ENCODE assay signal across 1 cellular context in the genomic region with DNA sequence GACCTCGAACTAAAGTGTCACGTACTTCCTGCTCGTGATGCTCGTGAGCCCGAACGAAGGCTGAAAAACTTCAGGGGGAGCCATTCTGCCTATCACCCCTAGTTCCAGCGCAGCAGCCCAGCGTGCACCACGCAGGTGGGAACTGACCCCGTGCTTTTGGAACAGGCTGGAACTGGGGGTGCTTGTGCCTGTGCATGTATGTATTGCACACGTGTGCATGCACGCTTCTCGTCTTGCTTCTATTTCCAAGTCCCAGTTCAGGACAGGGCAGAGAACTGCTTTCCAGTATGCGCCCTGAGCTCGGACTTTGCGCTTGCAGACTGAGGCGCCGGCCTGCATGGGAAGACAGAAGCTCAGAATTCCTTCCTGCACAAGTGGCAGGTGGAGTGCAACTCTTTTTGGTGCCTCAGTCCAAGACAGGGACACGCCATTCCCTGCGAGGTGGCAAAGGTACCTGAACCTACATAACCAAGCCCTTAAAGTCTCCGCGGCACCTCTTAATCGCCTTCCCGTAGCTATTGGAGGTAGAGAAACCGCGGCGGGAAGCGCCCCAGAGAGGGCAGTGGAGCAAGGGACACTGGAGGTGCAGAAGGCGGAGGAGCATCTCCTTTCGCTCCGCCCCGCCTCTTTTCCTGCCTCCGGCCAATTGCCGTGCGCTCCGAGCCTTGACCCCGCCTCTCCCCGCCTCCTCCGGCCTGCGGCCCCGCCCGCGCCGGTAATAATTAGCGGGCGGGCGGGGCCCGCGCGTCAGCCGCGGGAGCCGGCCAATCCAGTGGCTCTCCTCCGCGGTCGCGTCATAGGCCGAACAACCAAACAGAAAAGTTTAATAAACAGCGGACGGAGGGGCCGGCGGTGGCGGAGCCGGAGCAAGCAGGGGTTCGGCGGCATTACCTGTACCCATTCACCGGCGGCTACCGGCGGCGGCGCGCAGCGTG.
TF ChIP-seq lines count a peak whose summit lies in the region.

A gene (plus strand): TSS at position 826 of the 935 bp plus-strand sequence. CDS start 60,669 bp downstream, outside the sequence.

TF ChIP-seq in SK-N-SH, 30 proteins besides CTCF, POLR2A, EP300 and RAD21 (continued from another document):
- TF ChIP-seq, protein P1, sequence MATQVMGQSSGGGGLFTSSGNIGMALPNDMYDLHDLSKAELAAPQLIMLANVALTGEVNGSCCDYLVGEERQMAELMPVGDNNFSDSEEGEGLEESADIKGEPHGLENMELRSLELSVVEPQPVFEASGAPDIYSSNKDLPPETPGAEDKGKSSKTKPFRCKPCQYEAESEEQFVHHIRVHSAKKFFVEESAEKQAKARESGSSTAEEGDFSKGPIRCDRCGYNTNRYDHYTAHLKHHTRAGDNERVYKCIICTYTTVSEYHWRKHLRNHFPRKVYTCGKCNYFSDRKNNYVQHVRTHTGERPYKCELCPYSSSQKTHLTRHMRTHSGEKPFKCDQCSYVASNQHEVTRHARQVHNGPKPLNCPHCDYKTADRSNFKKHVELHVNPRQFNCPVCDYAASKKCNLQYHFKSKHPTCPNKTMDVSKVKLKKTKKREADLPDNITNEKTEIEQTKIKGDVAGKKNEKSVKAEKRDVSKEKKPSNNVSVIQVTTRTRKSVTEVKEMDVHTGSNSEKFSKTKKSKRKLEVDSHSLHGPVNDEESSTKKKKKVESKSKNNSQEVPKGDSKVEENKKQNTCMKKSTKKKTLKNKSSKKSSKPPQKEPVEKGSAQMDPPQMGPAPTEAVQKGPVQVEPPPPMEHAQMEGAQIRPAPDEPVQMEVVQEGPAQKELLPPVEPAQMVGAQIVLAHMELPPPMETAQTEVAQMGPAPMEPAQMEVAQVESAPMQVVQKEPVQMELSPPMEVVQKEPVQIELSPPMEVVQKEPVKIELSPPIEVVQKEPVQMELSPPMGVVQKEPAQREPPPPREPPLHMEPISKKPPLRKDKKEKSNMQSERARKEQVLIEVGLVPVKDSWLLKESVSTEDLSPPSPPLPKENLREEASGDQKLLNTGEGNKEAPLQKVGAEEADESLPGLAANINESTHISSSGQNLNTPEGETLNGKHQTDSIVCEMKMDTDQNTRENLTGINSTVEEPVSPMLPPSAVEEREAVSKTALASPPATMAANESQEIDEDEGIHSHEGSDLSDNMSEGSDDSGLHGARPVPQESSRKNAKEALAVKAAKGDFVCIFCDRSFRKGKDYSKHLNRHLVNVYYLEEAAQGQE (IDR thresholded peaks at IDR 0.05; ENCODE audit: low read depth, low read length), result no peak
- TF ChIP-seq, protein P2, sequence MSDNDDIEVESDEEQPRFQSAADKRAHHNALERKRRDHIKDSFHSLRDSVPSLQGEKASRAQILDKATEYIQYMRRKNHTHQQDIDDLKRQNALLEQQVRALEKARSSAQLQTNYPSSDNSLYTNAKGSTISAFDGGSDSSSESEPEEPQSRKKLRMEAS (IDR thresholded peaks at IDR 0.05; ENCODE audit: low read depth), result peak; percentile 21; the same call in 1 of the 2 replicates
- no peak for TF ChIP-seq RXRA (IDR thresholded peaks at IDR 0.05; ENCODE audit: borderline replicate concordance, low read depth)
- TF ChIP-seq MXI1 (IDR thresholded peaks at IDR 0.05; ENCODE audit: low read depth, low read length), result peak; percentile 70; the same call in 1 of the 2 replicates
- TF ChIP-seq MEF2A (IDR thresholded peaks at IDR 0.05; ENCODE audit: borderline replicate concordance, low read depth), result no peak
- TF ChIP-seq SIN3A (IDR thresholded peaks at IDR 0.05; ENCODE audit: borderline replicate concordance, low read depth, low read length), result 0 out of 2 replicates have a peak, but pooled peaks have one; percentile 13
- no peak for TF ChIP-seq EZH2phosphoT487 (IDR thresholded peaks at IDR 0.05; ENCODE audit: borderline replicate concordance, low read depth)
- peak; percentile 82 for TF ChIP-seq POLR2AphosphoS5 (IDR thresholded peaks at IDR 0.05; ENCODE audit: low read depth, low read length)
- TF ChIP-seq RFX5 (IDR thresholded peaks at IDR 0.05; ENCODE audit: low read length), result peak; percentile 92
- no peak for TF ChIP-seq ELF1 (IDR thresholded peaks at IDR 0.05)
- TF ChIP-seq FOXM1 (IDR thresholded peaks at IDR 0.05; ENCODE audit: low read depth), result no peak
TF ChIP-seq in SK-N-SH: peak in this region for 7.
